ENCODE assay signal across 21 cellular contexts in the genomic region with DNA sequence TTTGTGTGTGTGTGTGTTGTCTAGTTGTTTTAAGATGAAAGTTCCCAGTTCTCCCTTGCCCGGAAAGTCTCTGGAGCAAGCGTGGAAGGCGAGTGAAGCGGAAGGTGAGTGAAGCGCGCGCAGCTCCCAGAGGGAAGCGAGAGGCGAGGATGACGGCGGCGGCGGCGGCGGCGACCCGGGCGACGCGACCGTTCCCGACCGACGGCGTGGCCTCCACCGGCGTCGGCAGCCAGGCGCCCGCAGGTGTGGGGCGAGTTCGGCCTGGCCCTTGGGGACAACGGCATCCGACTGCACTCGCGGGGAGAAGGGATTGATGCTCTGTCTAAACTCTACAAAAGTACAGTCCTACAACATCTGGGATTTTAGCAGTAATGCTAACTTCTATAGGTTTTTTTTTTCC.
DNase-seq lines count a peak whose midpoint lies in the region; ATAC-seq and TF ChIP-seq lines count a peak whose summit lies in the region.
"Had no signal": no experiment of that assay in that cellular context is flagged by ENCODE, and none has a peak within 500 bp of the region (broad histone marks: within the 10 kb centered on the region; RNA-seq: fewer than 3 reads in every experiment).

No MANE protein-coding gene starts in this region.

- TF ChIP-seq POLR2A in spleen (IDR thresholded peaks at IDR 0.05): no peak

- H2AFZ ChIP-seq in hepatocyte: no peak overlapping the region

- TF ChIP-seq CTCF in WTC11 (IDR thresholded peaks at IDR 0.05) (no peak), hepatocyte (IDR thresholded peaks at IDR 0.05; ENCODE audit: poor library complexity) (no peak), nephron (IDR thresholded peaks at IDR 0.05; ENCODE audit: unreplicated experiment in 3 of 3) (no peak), spleen (IDR thresholded peaks at IDR 0.05 in 8 of 11, conservative IDR thresholded peaks at IDR 0.05 in 3 of 11) (no peak)

- H3K79me2 ChIP-seq in hepatocyte: no peaks in the 10 kb centered on the region

- no peak overlapping the region for H3K27ac ChIP-seq in hepatocyte
- no peak overlapping the region for H3K27ac ChIP-seq in spleen
- H3K27ac ChIP-seq: HL-60, right atrium auricular region, thyroid gland, VCaP had no signal

- WGBS in hepatocyte (ENCODE audit: low lambda C conversion rate, missing lambda C conversion rate): 32% methylated on average over 36 of the region's 36 CpGs
- 5 to 20% (median 10%) methylated on average over 23 to 36 of the region's 36 CpGs for WGBS in spleen, 5 donors

- H3K4me3 ChIP-seq in hepatocyte (no peak overlapping the region), spleen (no peak overlapping the region)
- H3K4me3 ChIP-seq: HAP-1, right atrium auricular region, thyroid gland had no signal

- H3K27me3 ChIP-seq in hepatocyte (peaks cover 2% of the 10 kb centered on the region), spleen (replicated peaks in 1 of 7) (peaks cover 0 to 49% (median 7%) of the 10 kb centered on the region in 7 donors)
- H3K27me3 ChIP-seq: right atrium auricular region, thyroid gland had no signal

- H3K4me1 ChIP-seq in hepatocyte (ENCODE audit: insufficient read depth): no peaks in the 10 kb centered on the region
- H3K4me1 ChIP-seq in spleen: peaks cover 0 to 5% (median 0%) of the 10 kb centered on the region in 6 donors
- H3K4me1 ChIP-seq: HAP-1, right atrium auricular region, thyroid gland had no signal

- H3K36me3 ChIP-seq in hepatocyte (replicated peaks; ENCODE audit: insufficient read depth, low read depth): no peaks in the 10 kb centered on the region
- no peaks in the 10 kb centered on the region for H3K36me3 ChIP-seq in spleen
- H3K36me3 ChIP-seq: HAP-1, right atrium auricular region, thyroid gland had no signal

- intact Hi-C loops in spleen (cut with DNase I; ENCODE audit: low total_unique reads): no loop called here

- peaks cover 14% of the 10 kb centered on the region for H3K4me1 Mint-ChIP-seq in WTC11
- H3K4me1 Mint-ChIP-seq in nephron: peaks cover 30% of the 10 kb centered on the region
- H3K4me1 Mint-ChIP-seq: activated T-helper 17 cell treated with anti-CD3 and anti-CD28 coated beads, Interleukin-2, amount 50 U/mL, for 72 hours had no signal

- peak overlapping the region; percentile 70 for H3K4me2 ChIP-seq in hepatocyte

- CTCF ChIA-PET in WTC11 (lab: Charles Lee): interaction anchor here (1.2 to 1.4 kb wide), 2 partner anchors 10 to 301 kb away, joined by 3 to 4 read pairs; no protein-coding TSS in a partner anchor

- POLR2A ChIA-PET in WTC11 (lab: Charles Lee): no interaction called here

- no peaks in the 10 kb centered on the region for H3K36me3 Mint-ChIP-seq in WTC11
- no peaks in the 10 kb centered on the region for H3K36me3 Mint-ChIP-seq in nephron (ENCODE audit: low read depth)

- H3K4me3 Mint-ChIP-seq in WTC11: peak overlapping the region; percentile 51
- peak overlapping the region; percentile 70 to 77 (median 76) for H3K4me3 Mint-ChIP-seq in nephron
- H3K4me3 Mint-ChIP-seq: activated T-helper 17 cell treated with anti-CD3 and anti-CD28 coated beads, Interleukin-2, amount 50 U/mL, for 72 hours had no signal

- DNase-seq in WTC11 (ENCODE audit: low spot score) (peak; percentile 54), hepatocyte (ENCODE audit: low spot score) (no peak), spleen (peak; percentile 64)
- no peak for DNase-seq in stimulated activated naive CD8-positive, alpha-beta T cell treated with anti-CD3 and anti-CD28 coated beads, Interleukin-15, Interleukin-2, amounts not matched to agents 100 U/mL and 50 U/mL, for 24 hours
- DNase-seq: aorta; erythroblast; NCI-H1105; NCI-H2081; stimulated activated CD4-positive, alpha-beta T cell treated with anti-CD3 and anti-CD28 coated beads, Interleukin-4, amount 100 ng/mL, for 4 hours; stimulated activated naive CD4-positive, alpha-beta T cell; thyroid gland had no signal

- H3K27me3 Mint-ChIP-seq in WTC11 (ENCODE audit: low read depth) (peaks cover 61% of the 10 kb centered on the region), nephron (ENCODE audit: low read depth) (peaks cover 13% of the 10 kb centered on the region)

- no peaks in the 10 kb centered on the region for H4K20me1 ChIP-seq in hepatocyte (ENCODE audit: insufficient read depth, poor library complexity, severe bottlenecking)

- ATAC-seq in WTC11: peak; percentile 68
- ATAC-seq in HG03442 (IDR thresholded peaks at IDR 0.05; ENCODE audit: unreplicated experiment): no peak
- no peak for ATAC-seq in HG03039 (IDR thresholded peaks at IDR 0.05; ENCODE audit: unreplicated experiment)
- ATAC-seq in stimulated activated naive CD8-positive, alpha-beta T cell treated with anti-CD3 and anti-CD28 coated beads, Interleukin-15, Interleukin-2, amounts not matched to agents 100 U/mL and 50 U/mL, for 24 hours: no peak
- ATAC-seq: activated naive CD4-positive, alpha-beta T cell treated with anti-CD3 and anti-CD28 coated beads, Interleukin-2, amount 50 U/mL, for 72 hours; activated T-helper 17 cell treated with anti-CD3 and anti-CD28 coated beads, Interleukin-2, amount 50 U/mL, for 72 hours had no signal

- H3K9me3 Mint-ChIP-seq in WTC11 (no peaks in the 10 kb centered on the region), nephron (no peaks in the 10 kb centered on the region)
- H3K9me3 Mint-ChIP-seq: activated T-helper 17 cell treated with anti-CD3 and anti-CD28 coated beads, Interleukin-2, amount 50 U/mL, for 72 hours; IgD-negative memory B cell had no signal

- H3K9me3 ChIP-seq in hepatocyte (ENCODE audit: low read depth): no peaks in the 10 kb centered on the region
- no peaks in the 10 kb centered on the region for H3K9me3 ChIP-seq in spleen
- H3K9me3 ChIP-seq: HAP-1, right atrium auricular region, thyroid gland had no signal

- H3K9me2 ChIP-seq in hepatocyte (replicated peaks; ENCODE audit: insufficient read depth): no peaks in the 10 kb centered on the region

- H3K27ac Mint-ChIP-seq in WTC11 (no peak overlapping the region), nephron (peak overlapping the region in 2 of 3 experiments; percentile 64 to 87)
- H3K27ac Mint-ChIP-seq: activated naive CD4-positive, alpha-beta T cell treated with anti-CD3 and anti-CD28 coated beads, Interleukin-2, amount 50 U/mL, for 72 hours; activated T-helper 17 cell treated with anti-CD3 and anti-CD28 coated beads, Interleukin-2, amount 50 U/mL, for 72 hours; IgD-negative memory B cell had no signal

TF ChIP-seq in WTC11, 78 proteins besides CTCF, POLR2A, EP300 and RAD21 (continues in another document):
- TF ChIP-seq, protein P1, sequence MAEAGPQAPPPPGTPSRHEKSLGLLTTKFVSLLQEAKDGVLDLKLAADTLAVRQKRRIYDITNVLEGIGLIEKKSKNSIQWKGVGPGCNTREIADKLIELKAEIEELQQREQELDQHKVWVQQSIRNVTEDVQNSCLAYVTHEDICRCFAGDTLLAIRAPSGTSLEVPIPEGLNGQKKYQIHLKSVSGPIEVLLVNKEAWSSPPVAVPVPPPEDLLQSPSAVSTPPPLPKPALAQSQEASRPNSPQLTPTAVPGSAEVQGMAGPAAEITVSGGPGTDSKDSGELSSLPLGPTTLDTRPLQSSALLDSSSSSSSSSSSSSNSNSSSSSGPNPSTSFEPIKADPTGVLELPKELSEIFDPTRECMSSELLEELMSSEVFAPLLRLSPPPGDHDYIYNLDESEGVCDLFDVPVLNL (CRISPR knock-in tag; IDR thresholded peaks at IDR 0.05; ENCODE audit: borderline replicate concordance, low read depth): no peak
- TF ChIP-seq ZBTB21 (CRISPR knock-in tag; IDR thresholded peaks at IDR 0.05; ENCODE audit: borderline replicate concordance) (0 out of 2 replicates have a peak, but pooled peaks have one; percentile 30), ZNF232 (CRISPR knock-in tag; IDR thresholded peaks at IDR 0.05) (no peak), OVOL2 (CRISPR knock-in tag; IDR thresholded peaks at IDR 0.05; ENCODE audit: borderline replicate concordance) (no peak), FOXP1 (CRISPR knock-in tag; IDR thresholded peaks at IDR 0.05; ENCODE audit: borderline replicate concordance) (peak; percentile 22; the same call in 1 of the 2 replicates), KAT7 (CRISPR knock-in tag; IDR thresholded peaks at IDR 0.05; ENCODE audit: borderline replicate concordance) (no peak), NR1H2 (CRISPR knock-in tag; IDR thresholded peaks at IDR 0.05) (no peak), ZNF416 (CRISPR knock-in tag; IDR thresholded peaks at IDR 0.05) (no peak), NR3C1 (CRISPR knock-in tag; conservative IDR thresholded peaks at IDR 0.05; ENCODE audit: low read depth) (no peak), ZNF396 (CRISPR knock-in tag; IDR thresholded peaks at IDR 0.05; ENCODE audit: borderline replicate concordance) (no peak), ESRRA (CRISPR knock-in tag; IDR thresholded peaks at IDR 0.05; ENCODE audit: borderline replicate concordance) (no peak)
- TF ChIP-seq, protein P2, sequence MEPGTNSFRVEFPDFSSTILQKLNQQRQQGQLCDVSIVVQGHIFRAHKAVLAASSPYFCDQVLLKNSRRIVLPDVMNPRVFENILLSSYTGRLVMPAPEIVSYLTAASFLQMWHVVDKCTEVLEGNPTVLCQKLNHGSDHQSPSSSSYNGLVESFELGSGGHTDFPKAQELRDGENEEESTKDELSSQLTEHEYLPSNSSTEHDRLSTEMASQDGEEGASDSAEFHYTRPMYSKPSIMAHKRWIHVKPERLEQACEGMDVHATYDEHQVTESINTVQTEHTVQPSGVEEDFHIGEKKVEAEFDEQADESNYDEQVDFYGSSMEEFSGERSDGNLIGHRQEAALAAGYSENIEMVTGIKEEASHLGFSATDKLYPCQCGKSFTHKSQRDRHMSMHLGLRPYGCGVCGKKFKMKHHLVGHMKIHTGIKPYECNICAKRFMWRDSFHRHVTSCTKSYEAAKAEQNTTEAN (CRISPR knock-in tag; IDR thresholded peaks at IDR 0.05): no peak
- TF ChIP-seq, protein P3, sequence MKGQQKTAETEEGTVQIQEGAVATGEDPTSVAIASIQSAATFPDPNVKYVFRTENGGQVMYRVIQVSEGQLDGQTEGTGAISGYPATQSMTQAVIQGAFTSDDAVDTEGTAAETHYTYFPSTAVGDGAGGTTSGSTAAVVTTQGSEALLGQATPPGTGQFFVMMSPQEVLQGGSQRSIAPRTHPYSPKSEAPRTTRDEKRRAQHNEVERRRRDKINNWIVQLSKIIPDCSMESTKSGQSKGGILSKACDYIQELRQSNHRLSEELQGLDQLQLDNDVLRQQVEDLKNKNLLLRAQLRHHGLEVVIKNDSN (CRISPR knock-in tag; IDR thresholded peaks at IDR 0.05): no peak

Comparison
In these comparisons a context has a peak if more than half of its experiments do, and no peak if none do; other contexts are left out.
1. DNase-seq: peak in WTC11 (single experiment) and spleen (single experiment); none in hepatocyte (single experiment) and stimulated activated naive CD8-positive, alpha-beta T cell treated with anti-CD3 and anti-CD28 coated beads, Interleukin-15, Interleukin-2, amounts not matched to agents 100 U/mL and 50 U/mL, for 24 hours (single experiment).